In the genomic region with DNA sequence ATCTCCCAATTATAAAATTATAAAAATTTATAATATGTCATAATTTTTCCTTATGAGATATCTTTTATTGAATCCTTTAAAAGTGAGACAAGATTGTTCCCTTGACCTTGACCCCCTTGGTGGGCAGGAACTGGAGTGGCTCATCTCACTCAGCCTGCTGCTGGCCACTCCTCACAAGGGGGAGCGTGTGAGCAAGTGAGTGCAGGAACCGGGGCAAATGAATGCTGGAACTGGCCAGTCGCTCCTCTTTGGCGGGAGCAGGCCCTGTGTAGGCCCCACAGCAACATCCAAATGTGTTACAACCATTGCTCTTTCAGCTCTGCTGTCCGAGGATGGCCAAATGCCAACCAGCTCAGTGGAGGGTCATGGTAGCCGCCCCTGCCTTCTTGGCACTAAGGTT, we compare ENCODE assay signal across 1 cellular context.
A peak's percentile ranks its signal among the peaks of the same experiment; 100 is the strongest.
TF ChIP-seq lines count a peak whose summit lies in the region.

No MANE protein-coding gene starts in this region.

TF ChIP-seq in H1, 55 proteins besides CTCF, POLR2A, EP300 and RAD21:
- TF ChIP-seq BACH1 (IDR thresholded peaks at IDR 0.05; ENCODE audit: low read length) = no peak
- TF ChIP-seq SAP30 (IDR thresholded peaks at IDR 0.05; ENCODE audit: insufficient read depth, insufficient replicate concordance, low read length) = no peak
- peak; percentile 46 for TF ChIP-seq E2F6 (IDR thresholded peaks at IDR 0.05)
